ENCODE assay signal across 9 cellular contexts in the genomic region with DNA sequence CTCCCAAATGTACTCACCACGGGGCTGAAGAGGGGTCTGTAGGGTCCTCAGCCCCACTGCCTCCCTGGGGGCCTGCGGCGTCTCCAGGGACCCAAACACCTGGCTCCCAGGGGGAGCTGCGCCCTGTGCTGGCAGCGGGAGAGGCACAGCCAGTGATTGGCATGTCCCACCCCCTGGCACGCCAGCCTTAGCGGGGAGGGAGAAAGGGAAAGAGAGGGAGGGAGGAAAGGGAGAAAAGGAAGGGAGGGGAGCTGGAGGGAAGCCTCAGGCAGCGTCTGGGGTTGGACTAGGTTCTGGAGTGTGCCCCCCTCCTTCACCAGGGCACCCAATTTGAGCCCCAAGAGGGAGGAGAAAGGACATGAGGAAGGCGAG.
DNase-seq lines count a peak whose midpoint lies in the region; ATAC-seq and TF ChIP-seq lines count a peak whose summit lies in the region.
"Had no signal": no experiment of that assay in that cellular context is flagged by ENCODE, and none has a peak within 500 bp of the region (broad histone marks: within the 10 kb centered on the region; RNA-seq: fewer than 3 reads in every experiment).

A gene with protein sequence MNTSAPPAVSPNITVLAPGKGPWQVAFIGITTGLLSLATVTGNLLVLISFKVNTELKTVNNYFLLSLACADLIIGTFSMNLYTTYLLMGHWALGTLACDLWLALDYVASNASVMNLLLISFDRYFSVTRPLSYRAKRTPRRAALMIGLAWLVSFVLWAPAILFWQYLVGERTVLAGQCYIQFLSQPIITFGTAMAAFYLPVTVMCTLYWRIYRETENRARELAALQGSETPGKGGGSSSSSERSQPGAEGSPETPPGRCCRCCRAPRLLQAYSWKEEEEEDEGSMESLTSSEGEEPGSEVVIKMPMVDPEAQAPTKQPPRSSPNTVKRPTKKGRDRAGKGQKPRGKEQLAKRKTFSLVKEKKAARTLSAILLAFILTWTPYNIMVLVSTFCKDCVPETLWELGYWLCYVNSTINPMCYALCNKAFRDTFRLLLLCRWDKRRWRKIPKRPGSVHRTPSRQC (minus strand): TSS at position 163 of the 372 bp plus-strand sequence. CDS start 10,263 bp downstream, outside the sequence.

- ATAC-seq in GM18907 (IDR thresholded peaks at IDR 0.05; ENCODE audit: unreplicated experiment), result no peak
- no peak for ATAC-seq in GM21447 (IDR thresholded peaks at IDR 0.05; ENCODE audit: unreplicated experiment)

- TF ChIP-seq CTCF in HEK293 (tag by site-specific recombination; IDR thresholded peaks at IDR 0.05), result no peak

- H3K36me3 ChIP-seq in HEK293 (ENCODE audit: control insufficient read depth in 2 of 2, insufficient read depth in 1 of 2, low read length in 2 of 2) (no peaks in the 10 kb centered on the region), SK-N-MC (ENCODE audit: insufficient read depth, low read length) (no peaks in the 10 kb centered on the region)
- H3K36me3 ChIP-seq: WERI-Rb-1 had no signal

- H3K9me3 ChIP-seq in HEK293 (ENCODE audit: control insufficient read depth, insufficient read depth, low read depth, low read length) (no peaks in the 10 kb centered on the region), SK-N-MC (ENCODE audit: low read depth, low read length) (no peaks in the 10 kb centered on the region)

- CTCF ChIA-PET in HEK293 (lab: Yijun Ruan, JAX), result interaction anchor here (0.6 to 1.7 kb wide), 5 partner anchors 14 to 846 kb away, joined by 3 to 10 read pairs (median 7); no protein-coding TSS in a partner anchor

- H3K9ac ChIP-seq in SK-N-MC (ENCODE audit: insufficient read length), result peak within 1 kb of the TSS; percentile 64

- H3K4me3 ChIP-seq in HEK293 (ENCODE audit: low read depth, low read length) (no peak within 1 kb of the TSS), SK-N-MC (peak within 1 kb of the TSS; percentile 76)

- DNase-seq in SK-N-MC (ENCODE audit: low read depth, low spot score) (no peak), head of caudate nucleus (peak; percentile 45 to 94 (median 82)), putamen (ENCODE audit: low spot score) (peak; percentile 78), D341Med (ENCODE audit: low spot score) (no peak)
- no peak for DNase-seq in central memory CD4-positive, alpha-beta T cell
- DNase-seq: WERI-Rb-1 had no signal

- peaks cover 4% of the 10 kb centered on the region; the same call in 1 of the 2 replicates for H3K4me1 ChIP-seq in HEK293 (ENCODE audit: control insufficient read depth, insufficient read depth, low read length)

- H3K27ac ChIP-seq in HEK293 (ENCODE audit: extremely low read depth, low read depth, low read length) (no peak within 1 kb of the TSS), SK-N-MC (peak within 1 kb of the TSS; percentile 54)
- H3K27ac ChIP-seq: WERI-Rb-1 had no signal

- intact Hi-C loops in head of caudate nucleus (cut with DNase I), result no loop called here

- POLR2A ChIA-PET in HEK293 (lab: Yijun Ruan, JAX), result interaction anchor here (1.1 kb wide), 1 partner anchor 54 kb away, joined by 4 read pairs; no protein-coding TSS in a partner anchor

TF ChIP-seq in HEK293, 187 proteins besides CTCF, POLR2A, EP300 and RAD21:
- TF ChIP-seq ZNF785 (tag by site-specific recombination; IDR thresholded peaks at IDR 0.05) (no peak), SP2 (tag by site-specific recombination; IDR thresholded peaks at IDR 0.05) (peak; percentile 65), PRDM1 (tag by site-specific recombination; IDR thresholded peaks at IDR 0.05) (peak; percentile 62)
- TF ChIP-seq, protein P1, sequence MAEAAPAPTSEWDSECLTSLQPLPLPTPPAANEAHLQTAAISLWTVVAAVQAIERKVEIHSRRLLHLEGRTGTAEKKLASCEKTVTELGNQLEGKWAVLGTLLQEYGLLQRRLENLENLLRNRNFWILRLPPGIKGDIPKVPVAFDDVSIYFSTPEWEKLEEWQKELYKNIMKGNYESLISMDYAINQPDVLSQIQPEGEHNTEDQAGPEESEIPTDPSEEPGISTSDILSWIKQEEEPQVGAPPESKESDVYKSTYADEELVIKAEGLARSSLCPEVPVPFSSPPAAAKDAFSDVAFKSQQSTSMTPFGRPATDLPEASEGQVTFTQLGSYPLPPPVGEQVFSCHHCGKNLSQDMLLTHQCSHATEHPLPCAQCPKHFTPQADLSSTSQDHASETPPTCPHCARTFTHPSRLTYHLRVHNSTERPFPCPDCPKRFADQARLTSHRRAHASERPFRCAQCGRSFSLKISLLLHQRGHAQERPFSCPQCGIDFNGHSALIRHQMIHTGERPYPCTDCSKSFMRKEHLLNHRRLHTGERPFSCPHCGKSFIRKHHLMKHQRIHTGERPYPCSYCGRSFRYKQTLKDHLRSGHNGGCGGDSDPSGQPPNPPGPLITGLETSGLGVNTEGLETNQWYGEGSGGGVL (tag by site-specific recombination; IDR thresholded peaks at IDR 0.05), result peak; percentile 88
- TF ChIP-seq, protein P2, sequence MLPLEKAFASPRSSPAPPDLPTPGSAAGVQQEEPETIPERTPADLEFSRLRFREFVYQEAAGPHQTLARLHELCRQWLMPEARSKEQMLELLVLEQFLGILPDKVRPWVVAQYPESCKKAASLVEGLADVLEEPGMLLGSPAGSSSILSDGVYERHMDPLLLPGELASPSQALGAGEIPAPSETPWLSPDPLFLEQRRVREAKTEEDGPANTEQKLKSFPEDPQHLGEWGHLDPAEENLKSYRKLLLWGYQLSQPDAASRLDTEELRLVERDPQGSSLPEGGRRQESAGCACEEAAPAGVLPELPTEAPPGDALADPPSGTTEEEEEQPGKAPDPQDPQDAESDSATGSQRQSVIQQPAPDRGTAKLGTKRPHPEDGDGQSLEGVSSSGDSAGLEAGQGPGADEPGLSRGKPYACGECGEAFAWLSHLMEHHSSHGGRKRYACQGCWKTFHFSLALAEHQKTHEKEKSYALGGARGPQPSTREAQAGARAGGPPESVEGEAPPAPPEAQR (tag by site-specific recombination; IDR thresholded peaks at IDR 0.05), result no peak
TF ChIP-seq in HEK293: peak in this region for 3.

Comparison
In these comparisons a context has a peak if more than half of its experiments do, and no peak if none do; other contexts are left out.
1. DNase-seq: peak in head of caudate nucleus (42 of 42) and putamen (single experiment); none in SK-N-MC (single experiment), central memory CD4-positive, alpha-beta T cell (single experiment) and D341Med (single experiment).